Comparison of ENCODE assay signal across 27 cellular contexts in genomic region chr5:65913519-65913918, GRCh38. TPM values are rescaled to one million over a fixed set of nuclear protein-coding genes. Genes with fewer than 3 reads are reported as not detected.
DNase-seq lines count a peak whose midpoint lies in the region; FAIRE-seq and TF ChIP-seq lines count a peak whose summit lies in the region.
"Had no signal": no experiment of that assay in that cellular context is flagged by ENCODE, and none has a peak within 500 bp of the region (broad histone marks: within the 10 kb centered on the region; RNA-seq: fewer than 3 reads in every experiment).

No MANE protein-coding gene starts in this region.

- H3K9me3 Mint-ChIP-seq in progenitor cell of endocrine pancreas (ENCODE audit: low read depth) (no peaks in the 10 kb centered on the region), Caco-2 (ENCODE audit: unreplicated experiment) (no peaks in the 10 kb centered on the region)
- H3K9me3 Mint-ChIP-seq: activated CD4-positive, alpha-beta T cell treated with anti-CD3 and anti-CD28 coated beads, Interleukin-2, amount 10 ng/mL, durations not matched to agents 24 days and 14 days; activated naive CD8-positive, alpha-beta T cell treated with anti-CD3 and anti-CD28 coated beads, Interleukin-2, amount 50 U/mL, for 24 hours; activated T-cell treated with anti-CD3 and anti-CD28 coated beads, Interleukin-2, amount 50 U/mL, for 24 hours; brain had no signal

- H3K27ac Mint-ChIP-seq in progenitor cell of endocrine pancreas: peak overlapping the region; percentile 48
- no peak overlapping the region for H3K27ac Mint-ChIP-seq in Caco-2 (ENCODE audit: unreplicated experiment)
- H3K27ac Mint-ChIP-seq: activated CD4-positive, alpha-beta T cell treated with anti-CD3 and anti-CD28 coated beads, Interleukin-2, amount 10 ng/mL, durations not matched to agents 24 days and 14 days; activated naive CD8-positive, alpha-beta T cell treated with anti-CD3 and anti-CD28 coated beads, Interleukin-2, amount 50 U/mL, for 24 hours; activated T-cell treated with anti-CD3 and anti-CD28 coated beads, Interleukin-2, amount 50 U/mL, for 24 hours had no signal

- no peak for TF ChIP-seq POLR2A in H54 (IDR thresholded peaks at IDR 0.05; ENCODE audit: low read depth, low read length)

- no peak overlapping the region for H3K4me3 ChIP-seq in Caco-2 (ENCODE audit: low read depth, low read length)
- H3K4me3 ChIP-seq: BLaER1, HAP-1, spleen, upper lobe of right lung had no signal

- H3K9me3 ChIP-seq in Caco-2: no peaks in the 10 kb centered on the region
- H3K9me3 ChIP-seq: BLaER1, HAP-1, neutrophil, spleen, upper lobe of right lung had no signal

- intact Hi-C loops in Caco-2 (cut with micrococcal nuclease; ENCODE audit: unreplicated experiment): no loop called here

- no peaks in the 10 kb centered on the region for H3K36me3 ChIP-seq in Caco-2 (ENCODE audit: control insufficient read depth, insufficient read depth, low read length)
- H3K36me3 ChIP-seq: BLaER1, HAP-1, neutrophil, spleen, upper lobe of right lung had no signal

- peaks cover 17% of the 10 kb centered on the region for H3K4me1 Mint-ChIP-seq in progenitor cell of endocrine pancreas (ENCODE audit: low read depth)
- H3K4me1 Mint-ChIP-seq in Caco-2 (ENCODE audit: low read depth, unreplicated experiment): peaks cover 10% of the 10 kb centered on the region

- DNase-seq in H54 (ENCODE audit: insufficient read length, low spot score) (no peak), amniotic epithelial cell (ENCODE audit: low read depth) (peak; percentile 26), left kidney (ENCODE audit: low read depth, low spot score) (peak; percentile 57), progenitor cell of endocrine pancreas (ENCODE audit: low spot score, unreplicated experiment) (no peak), SIG-M5 treated with dmso at 0.1 percent for 504 hours (lab: John Stamatoyannopoulos, UW; ENCODE audit: unreplicated experiment) (no peak), Caco-2 (no peak), D721Med (ENCODE audit: insufficient read length, low spot score) (no peak), NCI-H1436 treated with DMSO at 0.1 percent for 48 hours (lab: John Stamatoyannopoulos, UW) (no peak)
- DNase-seq: activated CD4-positive, alpha-beta T cell treated with anti-CD3 and anti-CD28 coated beads, Interleukin-2, amount 10 ng/mL, durations not matched to agents 24 days and 14 days; activated gamma-delta T cell treated with Interleukin-2 at 50 U/mL for 16 hours; activated naive CD8-positive, alpha-beta T cell treated with anti-CD3 and anti-CD28 coated beads, Interleukin-2, amount 50 U/mL, for 24 hours; activated T-cell treated with anti-CD3 and anti-CD28 coated beads, Interleukin-2, amount 50 U/mL, for 24 hours; foreskin keratinocyte; GDM1; Kasumi-1; left colon; NCI-H1436; NCI-H510A; PC-3; spleen; stimulated activated CD4-positive, alpha-beta T cell treated with anti-CD3 and anti-CD28 coated beads, Interleukin-2, amount 100 ng/mL, for 48 hours; upper lobe of right lung had no signal

- H3K27me3 ChIP-seq in Caco-2 (replicated peaks; ENCODE audit: control insufficient read depth, insufficient read depth, low read length): no peaks in the 10 kb centered on the region
- H3K27me3 ChIP-seq: BLaER1, foreskin keratinocyte, neutrophil, spleen, upper lobe of right lung had no signal

- TF ChIP-seq CTCF in progenitor cell of endocrine pancreas (IDR thresholded peaks at IDR 0.05; ENCODE audit: unreplicated experiment) (peak; percentile 9), Caco-2 (IDR thresholded peaks at IDR 0.05; ENCODE audit: insufficient read depth in 1 of 2, low read depth in 1 of 2, low read length in 1 of 2, severe bottlenecking in 1 of 2, unreplicated experiment in 1 of 2) (no peak), D721Med (IDR thresholded peaks at IDR 0.05; ENCODE audit: insufficient read depth, missing control alignments) (no peak)

- no peak overlapping the region for H3K4me3 Mint-ChIP-seq in progenitor cell of endocrine pancreas (ENCODE audit: low read depth)
- H3K4me3 Mint-ChIP-seq in Caco-2 (ENCODE audit: unreplicated experiment): no peak overlapping the region
- H3K4me3 Mint-ChIP-seq: activated CD4-positive, alpha-beta T cell treated with anti-CD3 and anti-CD28 coated beads, Interleukin-2, amount 10 ng/mL, durations not matched to agents 24 days and 14 days; activated naive CD8-positive, alpha-beta T cell treated with anti-CD3 and anti-CD28 coated beads, Interleukin-2, amount 50 U/mL, for 24 hours; activated T-cell treated with anti-CD3 and anti-CD28 coated beads, Interleukin-2, amount 50 U/mL, for 24 hours had no signal

- FAIRE-seq in H54 (lab: Jason Lieb, UNC): peak; percentile 52
- no peak for FAIRE-seq in D721Med (lab: Jason Lieb, UNC)
- FAIRE-seq: GM19239 had no signal

- POLR2A ChIA-PET in Caco-2 (lab: Charles Lee): no interaction called here

- H3K4me1 ChIP-seq in Caco-2: peaks cover 15% of the 10 kb centered on the region
- H3K4me1 ChIP-seq: BLaER1, foreskin keratinocyte, upper lobe of right lung had no signal

- no TSS peak for BruUV-seq in Caco-2 (replicated peaks; lab: Mats Ljungman, UMichigan)

- no peaks in the 10 kb centered on the region for H3K27me3 Mint-ChIP-seq in progenitor cell of endocrine pancreas
- no peaks in the 10 kb centered on the region for H3K27me3 Mint-ChIP-seq in Caco-2 (ENCODE audit: insufficient read depth, unreplicated experiment)
- H3K27me3 Mint-ChIP-seq: activated naive CD8-positive, alpha-beta T cell treated with anti-CD3 and anti-CD28 coated beads, Interleukin-2, amount 50 U/mL, for 24 hours; activated T-cell treated with anti-CD3 and anti-CD28 coated beads, Interleukin-2, amount 50 U/mL, for 24 hours had no signal

- H3K36me3 Mint-ChIP-seq in progenitor cell of endocrine pancreas (ENCODE audit: insufficient read depth) (no peaks in the 10 kb centered on the region), Caco-2 (ENCODE audit: insufficient read depth, unreplicated experiment) (no peaks in the 10 kb centered on the region)
- H3K36me3 Mint-ChIP-seq: brain had no signal

- CTCF ChIA-PET in Caco-2 (lab: Charles Lee): no interaction called here

RNA-seq across cellular contexts. Expression of gene ERBIN, which starts 12.9 kb away (rescaled TPM):
- 77.4 and 84.6 TPM in 2 replicates for total RNA-seq in progenitor cell of endocrine pancreas
- 47.2 and 48.4 TPM in 2 replicates for total RNA-seq in Caco-2 (2022)

Comparison
In these comparisons a context has a peak if more than half of its experiments do, and no peak if none do; other contexts are left out.
1. DNase-seq: peak in amniotic epithelial cell (single experiment) and left kidney (single experiment); none in H54 (single experiment), progenitor cell of endocrine pancreas (single experiment), SIG-M5 treated with dmso at 0.1 percent for 504 hours (single experiment), Caco-2 (0 of 2), D721Med (single experiment) and NCI-H1436 treated with DMSO at 0.1 percent for 48 hours (single experiment).